ENCODE assay signal across 8 cellular contexts in genomic region chr12:112418248-112418595, GRCh38. TPM values are rescaled to one million over a fixed set of nuclear protein-coding genes. Genes with fewer than 3 reads are reported as not detected.
DNase-seq lines count a peak whose midpoint lies in the region; ATAC-seq and TF ChIP-seq lines count a peak whose summit lies in the region.

No MANE protein-coding gene starts in this region.

- H3K4me3 ChIP-seq in AG09309 (ENCODE audit: control insufficient read depth, low read depth, low read length) (peak overlapping the region; percentile 96), mammary epithelial cell (replicated peaks in 1 of 3; ENCODE audit: insufficient read depth in 1 of 3, low read depth in 2 of 3, low read length in 3 of 3) (peak overlapping the region; percentile 69 to 99 (median 77)), mucosa of stomach (ENCODE audit: low read length) (peak overlapping the region; percentile 81)

- peaks cover 45% of the 10 kb centered on the region for H3K79me2 ChIP-seq in mammary epithelial cell (ENCODE audit: insufficient read depth, low read length)

- H3K4me1 ChIP-seq in mammary epithelial cell (ENCODE audit: insufficient read depth, low read length) (peaks cover 7% of the 10 kb centered on the region), mucosa of stomach (ENCODE audit: control insufficient read depth, insufficient read depth, low read length) (peaks cover 21% of the 10 kb centered on the region)

- intact Hi-C loops in mammary epithelial cell (cut with micrococcal nuclease) = no loop called here

- peak overlapping the region; percentile 86 for H3K27ac ChIP-seq in mammary epithelial cell (ENCODE audit: insufficient read depth, low read depth, low read length)

- H3K9me3 ChIP-seq in mammary epithelial cell (replicated peaks; ENCODE audit: insufficient read depth, low read length) = no peaks in the 10 kb centered on the region
- no peaks in the 10 kb centered on the region for H3K9me3 ChIP-seq in mucosa of stomach (ENCODE audit: control insufficient read depth, low read length)

- H3K27me3 ChIP-seq in mammary epithelial cell (ENCODE audit: insufficient read depth, low read length) (no peaks in the 10 kb centered on the region), mucosa of stomach (ENCODE audit: control insufficient read depth, insufficient read depth, low read length) (no peaks in the 10 kb centered on the region)

- WGBS in mammary epithelial cell (ENCODE audit: low coverage, missing lambda C conversion rate) = 4% methylated on average over 21 of the region's 21 CpGs

- no peak for TF ChIP-seq CTCF in AG09309 (IDR thresholded peaks at IDR 0.05; ENCODE audit: control insufficient read depth, insufficient read depth, low read depth, low read length, missing control alignments)
- TF ChIP-seq CTCF in mammary epithelial cell (conservative IDR thresholded peaks at IDR 0.05 in 1 of 2, IDR thresholded peaks at IDR 0.05 in 1 of 2; ENCODE audit: extremely low read depth in 1 of 2, insufficient read depth in 1 of 2, low read depth in 1 of 2, low read length in 2 of 2) = no peak

- no peaks in the 10 kb centered on the region for H4K20me1 ChIP-seq in mammary epithelial cell (ENCODE audit: insufficient read depth, low read length)

- dilution Hi-C loops in mammary epithelial cell (cut with HindIII; ENCODE audit: low sequenced_read_pairs) = no loop called here

- BruUV-seq in mammary epithelial cell (replicated peaks; lab: Mats Ljungman, UMichigan) = TSS peak; percentile 83

- peak overlapping the region; percentile 65 for H3K4me2 ChIP-seq in mammary epithelial cell (ENCODE audit: insufficient read depth, low read depth, low read length)

- in situ Hi-C loops in mammary epithelial cell (cut with MboI; ENCODE audit: low sequenced_read_pairs in 2 of 2) = no loop called here

- H3K9ac ChIP-seq in mammary epithelial cell (ENCODE audit: insufficient read depth, low read length) (peak overlapping the region; percentile 89), mucosa of stomach (ENCODE audit: low read length) (peak overlapping the region; percentile 97)

- no peak for ATAC-seq in HG02610 (IDR thresholded peaks at IDR 0.05; ENCODE audit: unreplicated experiment)
- ATAC-seq in GM19463 (IDR thresholded peaks at IDR 0.05; ENCODE audit: unreplicated experiment) = no peak

- CTCF ChIA-PET in mammary epithelial cell (lab: Charles Lee; ENCODE audit: low non-redundant PET) = no interaction called here

- H2AFZ ChIP-seq in mammary epithelial cell (ENCODE audit: low read depth, low read length) = peak overlapping the region; percentile 92

- DNase-seq in AG09309 (ENCODE audit: low read depth) = no peak
- peak in 41 of 76 experiments; percentile 8 to 74 (median 44) for DNase-seq in HUDEP-2 (lab: John Stamatoyannopoulos, UW; ENCODE audit: unreplicated experiment in 76 of 76)
- DNase-seq in mammary epithelial cell = no peak
- no peak for DNase-seq in NCI-H1417 treated with DMSO at 0.1 percent for 48 hours (lab: John Stamatoyannopoulos, UW)
- no peak for DNase-seq in NCI-H524 treated with DMSO at 0.1 percent for 48 hours (lab: John Stamatoyannopoulos, UW)

- H3K36me3 ChIP-seq in mammary epithelial cell (ENCODE audit: insufficient read depth, low read length) = peaks cover 2% of the 10 kb centered on the region
- no peaks in the 10 kb centered on the region for H3K36me3 ChIP-seq in mucosa of stomach (ENCODE audit: control insufficient read depth, insufficient read depth, low read length)

RNA-seq across cellular contexts. Expression of gene PTPN11, which starts 0.5 kb away (rescaled TPM):
- total RNA-seq in mammary epithelial cell = 100 to 1,000 TPM; 108 to 165 TPM
- 68.3 TPM for polyA plus RNA-seq in mammary epithelial cell
- 120 TPM for polyA minus RNA-seq in mammary epithelial cell

RNA-seq across cellular contexts. Expression of gene RPL6, which starts 8.8 kb away (rescaled TPM):
- 1,000 to 10,000 TPM in 1 of 2 donors, 100 to 1,000 TPM in 1; 838 to 1,399 TPM for total RNA-seq in mammary epithelial cell
- polyA plus RNA-seq in mammary epithelial cell = 1,877 TPM
- polyA minus RNA-seq in mammary epithelial cell = 600 TPM

RNA-seq across cellular contexts. Expression of gene HECTD4, which starts 36.0 kb away (rescaled TPM):
- total RNA-seq in mammary epithelial cell = 10 to 100 TPM; 30.7 to 36.1 TPM
- polyA plus RNA-seq in mammary epithelial cell = 5.1 TPM
- polyA minus RNA-seq in mammary epithelial cell = 18.2 TPM

Comparison
In these comparisons a context has a peak if more than half of its experiments do, and no peak if none do; other contexts are left out.
1. DNase-seq: peak in HUDEP-2 (41 of 76); none in AG09309 (single experiment), mammary epithelial cell (single experiment), NCI-H1417 treated with DMSO at 0.1 percent for 48 hours (single experiment) and NCI-H524 treated with DMSO at 0.1 percent for 48 hours (single experiment).
2. Peak in every context shown above with its lines, with median percentiles within 50 percentile points of each other: H3K4me3 ChIP-seq.